In genomic region chr13:31009166-31009565, GRCh38 we compare ENCODE assay signal across 20 cellular contexts.
DNase-seq lines count a peak whose midpoint lies in the region; ATAC-seq and TF ChIP-seq lines count a peak whose summit lies in the region.
"Had no signal": no experiment of that assay in that cellular context is flagged by ENCODE, and none has a peak within 500 bp of the region (broad histone marks: within the 10 kb centered on the region; RNA-seq: fewer than 3 reads in every experiment).

No MANE protein-coding gene starts in this region.

- TF ChIP-seq CTCF in foreskin keratinocyte (conservative IDR thresholded peaks at IDR 0.05) (no peak), dorsolateral prefrontal cortex (IDR thresholded peaks at IDR 0.05 in 54 of 56, conservative IDR thresholded peaks at IDR 0.05 in 2 of 56; ENCODE audit: low read depth in 1 of 56, partially characterized antibody in 56 of 56) (no peak)

- intact Hi-C loops in dorsolateral prefrontal cortex (cut with DNase I) = no loop called here

- peaks cover 88% of the 10 kb centered on the region for H3K36me3 ChIP-seq in SK-N-MC (ENCODE audit: insufficient read depth, low read length)
- H3K36me3 ChIP-seq: cardiac muscle cell had no signal

- H3K4me3 ChIP-seq in SK-N-MC = no peak overlapping the region
- no peak overlapping the region for H3K4me3 ChIP-seq in dorsolateral prefrontal cortex
- H3K4me3 ChIP-seq: cardiac muscle cell had no signal

- H3K27ac ChIP-seq in SK-N-MC = peak overlapping the region; percentile 51
- no peak overlapping the region for H3K27ac ChIP-seq in foreskin keratinocyte
- peak overlapping the region in 1 of 59 donors; percentile 16 for H3K27ac ChIP-seq in dorsolateral prefrontal cortex
- H3K27ac ChIP-seq: cardiac muscle cell, HL-60, VCaP had no signal

- no peak overlapping the region for H3K9ac ChIP-seq in SK-N-MC (ENCODE audit: insufficient read length)

- ATAC-seq in GM18870 (IDR thresholded peaks at IDR 0.05; ENCODE audit: unreplicated experiment) (peak; percentile 42), foreskin keratinocyte (peak; percentile 61), HG02870 (IDR thresholded peaks at IDR 0.05; ENCODE audit: unreplicated experiment) (no peak), GM18858 (IDR thresholded peaks at IDR 0.05; ENCODE audit: unreplicated experiment) (no peak)
- ATAC-seq: PC-3, right cardiac atrium had no signal

- DNase-seq in AG20443 (ENCODE audit: low spot score) = peak; percentile 32
- no peak for DNase-seq in SK-N-MC (ENCODE audit: low read depth, low spot score)
- peak; percentile 60 to 78 for DNase-seq in foreskin keratinocyte
- no peak for DNase-seq in NAMALWA (ENCODE audit: low spot score)
- DNase-seq in dorsolateral prefrontal cortex = no peak
- DNase-seq: activated gamma-delta T cell treated with Interleukin-2 at 50 U/mL for 16 hours; Calu3; effector memory CD4-positive, alpha-beta T cell; foreskin fibroblast; KG1; NCI-H1436 treated with DMSO at 0.1 percent for 48 hours; NCI-H510A; PC-3; right cardiac atrium had no signal

- no peaks in the 10 kb centered on the region for H3K9me3 ChIP-seq in SK-N-MC (ENCODE audit: low read depth, low read length)

- H3K27me3 ChIP-seq in foreskin keratinocyte (peaks cover 2% of the 10 kb centered on the region), dorsolateral prefrontal cortex (no peaks in the 10 kb centered on the region)

- H3K4me1 ChIP-seq in foreskin keratinocyte = peaks cover 8% of the 10 kb centered on the region

Comparison
In these comparisons a context has a peak if more than half of its experiments do, and no peak if none do; other contexts are left out.
1. DNase-seq: peak in AG20443 (single experiment) and foreskin keratinocyte (2 of 2); none in SK-N-MC (single experiment), NAMALWA (single experiment) and dorsolateral prefrontal cortex (0 of 10).
2. ATAC-seq: peak in GM18870 (single experiment) and foreskin keratinocyte (single experiment); none in HG02870 (single experiment) and GM18858 (single experiment).